ENCODE assay signal across 8 cellular contexts in genomic region chr6:170290306-170291128, GRCh38. TPM values are rescaled to one million over a fixed set of nuclear protein-coding genes. Genes with fewer than 3 reads are reported as not detected.
DNase-seq lines count a peak whose midpoint lies in the region; ATAC-seq and TF ChIP-seq lines count a peak whose summit lies in the region.

Gene DLL1, minus strand, starts transcription at chr6:170291078. Its CDS starts 939 bp downstream, at chr6:170290139.

- H3K9ac ChIP-seq in DND-41 (ENCODE audit: low read depth, low read length) (peak within 1 kb of the TSS; percentile 54), Karpas-422 (ENCODE audit: low read length) (peak within 1 kb of the TSS; percentile 60), SU-DHL-6 (ENCODE audit: low read length) (peak within 1 kb of the TSS; percentile 48)

- H3K79me2 ChIP-seq in DND-41 (ENCODE audit: insufficient read depth, low read length) (no peaks in the 10 kb centered on the region), Karpas-422 (ENCODE audit: low read length) (no peaks in the 10 kb centered on the region), SU-DHL-6 (ENCODE audit: insufficient read depth, low read length) (no peaks in the 10 kb centered on the region)

- DNase-seq in DND-41 (peak; percentile 60), Karpas-422 (peak; percentile 55), left lobe of liver (ENCODE audit: low spot score) (no peak), amniotic stem cell (lab: John Stamatoyannopoulos, UW) (no peak)

- peaks cover 79% of the 10 kb centered on the region for H3K27me3 Mint-ChIP-seq in stimulated activated memory B cell treated with anti-CD40 and anti-IgM and Interleukin-4, amounts not matched to agents 10 μg/mL and 1 μg/mL and 100 μg/mL, for 72 hours

- H4K20me1 ChIP-seq in DND-41 (ENCODE audit: insufficient read depth, low read length) (peaks cover 46% of the 10 kb centered on the region), Karpas-422 (ENCODE audit: insufficient read depth, low read depth, low read length) (peaks cover 7% of the 10 kb centered on the region), SU-DHL-6 (ENCODE audit: low read depth, low read length) (no peaks in the 10 kb centered on the region)

- H3K9me3 ChIP-seq in DND-41 (ENCODE audit: insufficient read depth, low read length, severe bottlenecking) (no peaks in the 10 kb centered on the region), Karpas-422 (ENCODE audit: low read length) (no peaks in the 10 kb centered on the region), SU-DHL-6 (ENCODE audit: insufficient read depth, low read length) (no peaks in the 10 kb centered on the region)

- peaks cover 69% of the 10 kb centered on the region for H3K27me3 ChIP-seq in DND-41 (ENCODE audit: insufficient read depth, low read length, poor library complexity)
- no peaks in the 10 kb centered on the region for H3K27me3 ChIP-seq in Karpas-422 (ENCODE audit: low read length)
- no peaks in the 10 kb centered on the region for H3K27me3 ChIP-seq in SU-DHL-6 (ENCODE audit: low read length)

- TF ChIP-seq CTCF in DND-41 (IDR thresholded peaks at IDR 0.05; ENCODE audit: borderline replicate concordance, extremely low read depth, low read length, poor library complexity, severe bottlenecking) (no peak), SU-DHL-6 (IDR thresholded peaks at IDR 0.05; ENCODE audit: insufficient read depth, low read length, poor library complexity, severe bottlenecking) (no peak)

- H3K4me1 ChIP-seq in DND-41 (ENCODE audit: insufficient read depth, low read length) (peaks cover 31% of the 10 kb centered on the region), Karpas-422 (ENCODE audit: low read length) (peaks cover 22% of the 10 kb centered on the region)

- H3F3A ChIP-seq in SU-DHL-6 (ENCODE audit: insufficient read depth), result no peaks in the 10 kb centered on the region

- H3K4me1 Mint-ChIP-seq in stimulated activated memory B cell treated with anti-CD40 and anti-IgM and Interleukin-4, amounts not matched to agents 10 μg/mL and 1 μg/mL and 100 μg/mL, for 72 hours, result peaks cover 57% of the 10 kb centered on the region

- H3K9me2 ChIP-seq in Karpas-422 (replicated peaks; ENCODE audit: insufficient read depth, low read length), result no peaks in the 10 kb centered on the region
- H3K9me2 ChIP-seq in SU-DHL-6 (replicated peaks; ENCODE audit: insufficient read depth, low read length), result no peaks in the 10 kb centered on the region

- ATAC-seq in DND-41 (ENCODE audit: insufficient read depth, low read depth) (peak; percentile 61), left lobe of liver (peak; percentile 55), HG02798 (IDR thresholded peaks at IDR 0.05; ENCODE audit: poor library complexity, unreplicated experiment) (no peak)
- ATAC-seq in stimulated activated memory B cell treated with anti-CD40 and anti-IgM and Interleukin-4, amounts not matched to agents 10 μg/mL and 1 μg/mL and 100 μg/mL, for 72 hours, result peak; percentile 51

- H3K36me3 ChIP-seq in DND-41 (ENCODE audit: insufficient read depth, low read length) (no peaks in the 10 kb centered on the region), Karpas-422 (ENCODE audit: insufficient read depth, low read length) (no peaks in the 10 kb centered on the region), SU-DHL-6 (ENCODE audit: low read length) (no peaks in the 10 kb centered on the region)

- H3K4me3 ChIP-seq in DND-41 (ENCODE audit: low read depth in 1 of 2, low read length in 2 of 2), result peak within 1 kb of the TSS; percentile 59 to 71; a peak in 3 of 4 replicates
- peak within 1 kb of the TSS; percentile 69 for H3K4me3 ChIP-seq in Karpas-422 (ENCODE audit: low read length)
- H3K4me3 ChIP-seq in SU-DHL-6 (ENCODE audit: insufficient read depth, low read length, poor library complexity, severe bottlenecking), result peak within 1 kb of the TSS; percentile 71

- H3K27ac ChIP-seq in DND-41 (ENCODE audit: low read length) (no peak within 1 kb of the TSS), Karpas-422 (ENCODE audit: low read length) (no peak within 1 kb of the TSS), SU-DHL-6 (ENCODE audit: low read depth, low read length) (no peak within 1 kb of the TSS), cingulate gyrus (ENCODE audit: low read depth, low read length) (peak within 1 kb of the TSS; percentile 58)

- peak within 1 kb of the TSS; percentile 69 for H3K27ac Mint-ChIP-seq in stimulated activated memory B cell treated with anti-CD40 and anti-IgM and Interleukin-4, amounts not matched to agents 10 μg/mL and 1 μg/mL and 100 μg/mL, for 72 hours

- H3K4me2 ChIP-seq in DND-41 (ENCODE audit: insufficient read depth, low read length), result peak within 1 kb of the TSS; percentile 93
- H3K4me2 ChIP-seq in Karpas-422 (ENCODE audit: low read depth, low read length, poor library complexity, severe bottlenecking), result peak within 1 kb of the TSS; percentile 80
- H3K4me2 ChIP-seq in SU-DHL-6 (ENCODE audit: low read depth, low read length, poor library complexity, severe bottlenecking), result peak within 1 kb of the TSS; percentile 77

- H2AFZ ChIP-seq in DND-41 (ENCODE audit: low read depth, low read length) (peak within 1 kb of the TSS; percentile 76), Karpas-422 (ENCODE audit: low read length) (peak within 1 kb of the TSS; percentile 7; the same call in 1 of the 2 replicates), SU-DHL-6 (ENCODE audit: low read depth, low read length, severe bottlenecking) (peak within 1 kb of the TSS; percentile 76)

- H3K9me3 Mint-ChIP-seq in stimulated activated memory B cell treated with anti-CD40 and anti-IgM and Interleukin-4, amounts not matched to agents 10 μg/mL and 1 μg/mL and 100 μg/mL, for 72 hours, result no peaks in the 10 kb centered on the region

- H3K36me3 Mint-ChIP-seq in stimulated activated memory B cell treated with anti-CD40 and anti-IgM and Interleukin-4, amounts not matched to agents 10 μg/mL and 1 μg/mL and 100 μg/mL, for 72 hours, result no peaks in the 10 kb centered on the region

- peak within 1 kb of the TSS; percentile 95 for H3K4me3 Mint-ChIP-seq in stimulated activated memory B cell treated with anti-CD40 and anti-IgM and Interleukin-4, amounts not matched to agents 10 μg/mL and 1 μg/mL and 100 μg/mL, for 72 hours

RNA-seq across cellular contexts. Expression of gene DLL1, which starts in this region (rescaled TPM):
- total RNA-seq in Karpas-422 (2014; rRNA removed; shearing (Covaris generic); ENCODE audit: low replicate concordance), result 0.18 and 0.26 TPM in 2 replicates
- total RNA-seq in left lobe of liver, result 4.9 TPM

Comparison
In these comparisons a context has a peak if more than half of its experiments do, and no peak if none do; other contexts are left out.
1. Peak in DNase-seq, H3K4me3 ChIP-seq, H3K9ac ChIP-seq and H3K4me2 ChIP-seq in Karpas-422; RNA of the gene not detected or under 1 TPM.
2. H2AFZ ChIP-seq: peak in every context shown above with its lines; median percentile 76 in DND-41; 76 in SU-DHL-6; 7 in Karpas-422.